ENCODE assay signal across 9 cellular contexts in genomic region chr2:162153608-162154224, GRCh38. TPM values are rescaled to one million over a fixed set of nuclear protein-coding genes. Genes with fewer than 3 reads are reported as not detected.
DNase-seq lines count a peak whose midpoint lies in the region; FAIRE-seq and TF ChIP-seq lines count a peak whose summit lies in the region.
"Had no signal": no experiment of that assay in that cellular context is flagged by ENCODE, and none has a peak within 500 bp of the region (broad histone marks: within the 10 kb centered on the region; RNA-seq: fewer than 3 reads in every experiment).

No MANE protein-coding gene starts in this region.

- intact Hi-C loops in activated T-helper 2 cell treated with anti-CD3 and anti-CD28 coated beads, Interferon-gamma antibody, Interleukin-2, Interleukin-4, amounts not matched to agents 10 μg/mL and 5 μg/mL and 100 μg/mL, durations not matched to agents 14 hours and 24 hours and 36 hours (cut with micrococcal nuclease): loop anchor here (1.0 to 5.0 kb wide), 2 partner anchors 69 to 145 kb away; no protein-coding TSS in a partner anchor

- H4K20me1 ChIP-seq in hepatocyte (ENCODE audit: insufficient read depth, poor library complexity, severe bottlenecking): no peaks in the 10 kb centered on the region

- H3K4me3 ChIP-seq in GM12865 (ENCODE audit: low read depth, low read length): no peak overlapping the region
- H3K4me3 ChIP-seq in hepatocyte: no peak overlapping the region

- peaks cover 49% of the 10 kb centered on the region for H3K27me3 Mint-ChIP-seq in activated T-helper 2 cell treated with anti-CD3 and anti-CD28 coated beads, Interferon-gamma antibody, Interleukin-2, Interleukin-4, amounts not matched to agents 10 μg/mL and 5 μg/mL and 100 μg/mL, durations not matched to agents 14 hours and 24 hours and 36 hours (ENCODE audit: low read depth)

- TF ChIP-seq CTCF in GM12865 (IDR thresholded peaks at IDR 0.05; ENCODE audit: insufficient read depth, low read depth, low read length, missing control alignments): peak; percentile 86
- peak; percentile 72 for TF ChIP-seq CTCF in hepatocyte (IDR thresholded peaks at IDR 0.05; ENCODE audit: poor library complexity)

- 2% methylated on average over 5 of the region's 5 CpGs for WGBS in hepatocyte (ENCODE audit: low lambda C conversion rate, missing lambda C conversion rate)

- peaks cover 12% of the 10 kb centered on the region for H3K27me3 ChIP-seq in hepatocyte

- no peak overlapping the region for H3K27ac Mint-ChIP-seq in activated T-helper 2 cell treated with anti-CD3 and anti-CD28 coated beads, Interferon-gamma antibody, Interleukin-2, Interleukin-4, amounts not matched to agents 10 μg/mL and 5 μg/mL and 100 μg/mL, durations not matched to agents 14 hours and 24 hours and 36 hours

- no peaks in the 10 kb centered on the region for H3K79me2 ChIP-seq in hepatocyte

- no peaks in the 10 kb centered on the region for H3K4me1 ChIP-seq in hepatocyte (ENCODE audit: insufficient read depth)

- peak overlapping the region; percentile 36 for H3K4me2 ChIP-seq in hepatocyte

- FAIRE-seq in H54 (lab: Jason Lieb, UNC): peak; percentile 79

- no peaks in the 10 kb centered on the region for H3K9me3 ChIP-seq in hepatocyte (ENCODE audit: low read depth)

- no peak overlapping the region for H2AFZ ChIP-seq in hepatocyte

- no peaks in the 10 kb centered on the region for H3K36me3 ChIP-seq in hepatocyte (replicated peaks; ENCODE audit: insufficient read depth, low read depth)

- H3K36me3 Mint-ChIP-seq in activated T-helper 2 cell treated with anti-CD3 and anti-CD28 coated beads, Interferon-gamma antibody, Interleukin-2, Interleukin-4, amounts not matched to agents 10 μg/mL and 5 μg/mL and 100 μg/mL, durations not matched to agents 14 hours and 24 hours and 36 hours (ENCODE audit: low read depth): no peaks in the 10 kb centered on the region

- no peaks in the 10 kb centered on the region for H3K9me2 ChIP-seq in hepatocyte (replicated peaks; ENCODE audit: insufficient read depth)

- no peak overlapping the region for H3K27ac ChIP-seq in hepatocyte

- H3K9me3 Mint-ChIP-seq in activated T-helper 2 cell treated with anti-CD3 and anti-CD28 coated beads, Interferon-gamma antibody, Interleukin-2, Interleukin-4, amounts not matched to agents 10 μg/mL and 5 μg/mL and 100 μg/mL, durations not matched to agents 14 hours and 24 hours and 36 hours: no peaks in the 10 kb centered on the region

- H3K4me1 Mint-ChIP-seq in activated T-helper 2 cell treated with anti-CD3 and anti-CD28 coated beads, Interferon-gamma antibody, Interleukin-2, Interleukin-4, amounts not matched to agents 10 μg/mL and 5 μg/mL and 100 μg/mL, durations not matched to agents 14 hours and 24 hours and 36 hours (ENCODE audit: low read depth): peaks cover 5% of the 10 kb centered on the region

- DNase-seq in GM12865 (ENCODE audit: low read depth) (peak; percentile 70), H54 (ENCODE audit: insufficient read length, low spot score) (no peak), LHCN-M2 (ENCODE audit: low read depth) (peak; percentile 69), SHP77 treated with DMSO at 0.1 percent for 48 hours (lab: John Stamatoyannopoulos, UW) (peak; percentile 20), hepatocyte (ENCODE audit: low spot score) (peak; percentile 80), GM19240 (ENCODE audit: insufficient read length, low spot score) (no peak)
- DNase-seq in activated T-helper 2 cell treated with anti-CD3 and anti-CD28 coated beads, Interferon-gamma antibody, Interleukin-2, Interleukin-4, amounts not matched to agents 10 μg/mL and 5 μg/mL and 100 μg/mL, durations not matched to agents 14 hours and 24 hours and 36 hours (ENCODE audit: low spot score): peak; percentile 35
- peak; percentile 3 to 35 for DNase-seq in stimulated activated CD4-positive, alpha-beta T cell treated with anti-CD3 and anti-CD28 coated beads, Interleukin-1b, Interleukin-23, amount 100 ng/mL, for 1 hour (ENCODE audit: low read depth in 2 of 2)

- no peak overlapping the region for H3K4me3 Mint-ChIP-seq in activated T-helper 2 cell treated with anti-CD3 and anti-CD28 coated beads, Interferon-gamma antibody, Interleukin-2, Interleukin-4, amounts not matched to agents 10 μg/mL and 5 μg/mL and 100 μg/mL, durations not matched to agents 14 hours and 24 hours and 36 hours (ENCODE audit: low read depth)

- no peak for TF ChIP-seq POLR2A in H54 (IDR thresholded peaks at IDR 0.05; ENCODE audit: low read depth, low read length)

RNA-seq across cellular contexts. Expression of gene GCG, which starts 1.7 kb away (rescaled TPM):
- total RNA-seq in LHCN-M2 (2014; rRNA removed): 0.17 TPM in 1 of 2 replicates, not detected in the other
- polyA plus RNA-seq in LHCN-M2 (2012): not detected
- total RNA-seq in activated T-helper 2 cell treated with anti-CD3 and anti-CD28 coated beads, Interferon-gamma antibody, Interleukin-2, Interleukin-4, amounts not matched to agents 10 μg/mL and 5 μg/mL and 100 μg/mL, durations not matched to agents 14 hours and 24 hours and 36 hours: not detected in 2 replicates
- total RNA-seq in hepatocyte: 19.8 and 21.1 TPM in 2 replicates
- polyA plus RNA-seq in hepatocyte: 4.4 and 100 TPM in 2 replicates
- total RNA-seq: mononuclear cell had no signal

Comparison
In these comparisons a context has a peak if more than half of its experiments do, and no peak if none do; other contexts are left out.
1. DNase-seq: peak in GM12865 (single experiment), LHCN-M2 (single experiment), SHP77 treated with DMSO at 0.1 percent for 48 hours (single experiment), activated T-helper 2 cell treated with anti-CD3 and anti-CD28 coated beads, Interferon-gamma antibody, Interleukin-2, Interleukin-4, amounts not matched to agents 10 μg/mL and 5 μg/mL and 100 μg/mL, durations not matched to agents 14 hours and 24 hours and 36 hours (single experiment), hepatocyte (single experiment) and stimulated activated CD4-positive, alpha-beta T cell treated with anti-CD3 and anti-CD28 coated beads, Interleukin-1b, Interleukin-23, amount 100 ng/mL, for 1 hour (2 of 2); none in H54 (single experiment) and GM19240 (single experiment).
2. RNA of gene GCG, which starts 1.7 kb away (total RNA-seq): 19.8 to 21.1 TPM in hepatocyte; 0.17 TPM in LHCN-M2 and not detected in activated T-helper 2 cell treated with anti-CD3 and anti-CD28 coated beads, Interferon-gamma antibody, Interleukin-2, Interleukin-4, amounts not matched to agents 10 μg/mL and 5 μg/mL and 100 μg/mL, durations not matched to agents 14 hours and 24 hours and 36 hours; every median in the first group is over 10 times any median in the second.